ENCODE assay signal across 36 cellular contexts in genomic region chr11:115506909-115507649, GRCh38. TPM values are rescaled to one million over a fixed set of nuclear protein-coding genes. Genes with fewer than 3 reads are reported as not detected.
"Had no signal": no experiment of that assay in that cellular context is flagged by ENCODE, and none has a peak within 500 bp of the region (broad histone marks: within the 10 kb centered on the region; RNA-seq: fewer than 3 reads in every experiment).

No MANE protein-coding gene starts in this region.

- H3K4me1 Mint-ChIP-seq: activated T-helper 17 cell treated with anti-CD3 and anti-CD28 coated beads, Interleukin-2, amount 50 U/mL, for 72 hours had no signal

- H3K4me1 ChIP-seq: breast epithelium had no signal

- H3K36me3 Mint-ChIP-seq: activated naive CD8-positive, alpha-beta T cell treated with anti-CD3 and anti-CD28 coated beads for 36 hours had no signal

- H3K27ac Mint-ChIP-seq: activated B cell treated with CpG ODN at 0.5 μM for 24 hours; activated CD4-positive, alpha-beta memory T cell treated with anti-CD3 and anti-CD28 coated beads for 36 hours; activated CD4-positive, alpha-beta T cell treated with anti-CD3 and anti-CD28 coated beads, Interleukin-2, amount 10 ng/mL, durations not matched to agents 24 days and 14 days; activated CD8-positive, alpha-beta T cell treated with anti-CD3 and anti-CD28 coated beads for 36 hours; activated naive CD4-positive, alpha-beta T cell treated with anti-CD3 and anti-CD28 coated beads for 36 hours; activated naive CD4-positive, alpha-beta T cell treated with anti-CD3 and anti-CD28 coated beads, Interleukin-2, amount 50 U/mL, for 72 hours; activated naive CD8-positive, alpha-beta T cell treated with anti-CD3 and anti-CD28 coated beads for 36 hours; activated T-cell treated with anti-CD3 and anti-CD28 coated beads, Interleukin-2, amount 50 U/mL, for 72 hours; activated T-helper 1 cell treated with anti-CD3 and anti-CD28 coated beads, Interleukin-12 subunit alpha, Interleukin-12 subunit beta, Interleukin-2, Interleukin-4 antibody, amounts not matched to agents 30 ng/mL and 10 ng/mL and 1 ng/mL, durations not matched to agents 14 hours and 24 hours and 36 hours; activated T-helper 17 cell treated with anti-CD3 and anti-CD28 coated beads, Interleukin-2, amount 50 U/mL, for 72 hours; T-helper 1 cell treated with Interleukin-12 subunit alpha and Interleukin-12 subunit beta and Interleukin-4 antibody, amounts not matched to agents 30 μg/mL and 1 μg/mL, for 36 hours; T-helper 2 cell treated with Interferon-gamma antibody and Interleukin-4, amounts not matched to agents 5 μg/mL and 100 μg/mL, for 36 hours had no signal

- H3K27me3 ChIP-seq: adrenal gland, body of pancreas had no signal

- H3K9me3 ChIP-seq: adrenal gland, body of pancreas, breast epithelium had no signal

- ATAC-seq: activated CD8-positive, alpha-beta T cell treated with anti-CD3 and anti-CD28 coated beads for 36 hours; activated naive CD4-positive, alpha-beta T cell treated with anti-CD3 and anti-CD28 coated beads, Interleukin-2, amount 50 U/mL, for 72 hours; activated T-cell treated with anti-CD3 and anti-CD28 coated beads, Interleukin-2, amount 50 U/mL, for 4 hours; activated T-cell treated with anti-CD3 and anti-CD28 coated beads, Interleukin-2, amount 50 U/mL, for 72 hours; activated T-helper 17 cell treated with anti-CD3 and anti-CD28 coated beads, Interleukin-2, amount 50 U/mL, for 72 hours; body of pancreas had no signal

- H3K4me3 ChIP-seq: adrenal gland, body of pancreas, breast epithelium had no signal

- H3K9me3 Mint-ChIP-seq: activated B cell treated with CpG ODN at 0.5 μM for 24 hours; activated CD4-positive, alpha-beta memory T cell treated with anti-CD3 and anti-CD28 coated beads for 36 hours; activated CD4-positive, alpha-beta T cell treated with anti-CD3 and anti-CD28 coated beads, Interleukin-2, amount 10 ng/mL, durations not matched to agents 24 days and 14 days; activated CD8-positive, alpha-beta T cell treated with anti-CD3 and anti-CD28 coated beads for 36 hours; activated T-cell treated with anti-CD3 and anti-CD28 coated beads, Interleukin-2, amount 50 U/mL, for 4 hours; activated T-cell treated with anti-CD3 and anti-CD28 coated beads, Interleukin-2, amount 50 U/mL, for 72 hours; activated T-helper 1 cell treated with anti-CD3 and anti-CD28 coated beads, Interleukin-12 subunit alpha, Interleukin-12 subunit beta, Interleukin-2, Interleukin-4 antibody, amounts not matched to agents 30 ng/mL and 10 ng/mL and 1 ng/mL, durations not matched to agents 14 hours and 24 hours and 36 hours; activated T-helper 17 cell treated with anti-CD3 and anti-CD28 coated beads, Interleukin-2, amount 50 U/mL, for 72 hours; T-helper 1 cell treated with Interleukin-12 subunit alpha and Interleukin-12 subunit beta and Interleukin-4 antibody, amounts not matched to agents 30 μg/mL and 1 μg/mL, for 36 hours; T-helper 2 cell treated with Interferon-gamma antibody and Interleukin-4, amounts not matched to agents 5 μg/mL and 100 μg/mL, for 36 hours had no signal

- H3K27ac ChIP-seq: adrenal gland, body of pancreas, brain microvascular endothelial cell, breast epithelium, VCaP had no signal

- H3K4me3 Mint-ChIP-seq: activated B cell treated with CpG ODN at 0.5 μM for 24 hours; activated CD4-positive, alpha-beta memory T cell treated with anti-CD3 and anti-CD28 coated beads for 36 hours; activated CD4-positive, alpha-beta T cell treated with anti-CD3 and anti-CD28 coated beads, Interleukin-2, amount 10 ng/mL, durations not matched to agents 24 days and 14 days; activated CD8-positive, alpha-beta T cell treated with anti-CD3 and anti-CD28 coated beads for 36 hours; activated naive CD4-positive, alpha-beta T cell treated with anti-CD3 and anti-CD28 coated beads for 36 hours; activated naive CD8-positive, alpha-beta T cell treated with anti-CD3 and anti-CD28 coated beads for 36 hours; activated T-cell treated with anti-CD3 and anti-CD28 coated beads, Interleukin-2, amount 50 U/mL, for 4 hours; activated T-cell treated with anti-CD3 and anti-CD28 coated beads, Interleukin-2, amount 50 U/mL, for 72 hours; activated T-helper 1 cell treated with anti-CD3 and anti-CD28 coated beads, Interleukin-12 subunit alpha, Interleukin-12 subunit beta, Interleukin-2, Interleukin-4 antibody, amounts not matched to agents 30 ng/mL and 10 ng/mL and 1 ng/mL, durations not matched to agents 14 hours and 24 hours and 36 hours; activated T-helper 17 cell treated with anti-CD3 and anti-CD28 coated beads, Interleukin-2, amount 50 U/mL, for 72 hours; T-helper 1 cell treated with Interleukin-12 subunit alpha and Interleukin-12 subunit beta and Interleukin-4 antibody, amounts not matched to agents 30 μg/mL and 1 μg/mL, for 36 hours; T-helper 2 cell treated with Interferon-gamma antibody and Interleukin-4, amounts not matched to agents 5 μg/mL and 100 μg/mL, for 36 hours had no signal

- H3K36me3 ChIP-seq: adrenal gland, brain microvascular endothelial cell, breast epithelium had no signal

- DNase-seq: activated B cell treated with CpG ODN at 0.5 μM for 24 hours; activated CD4-positive, alpha-beta memory T cell treated with anti-CD3 and anti-CD28 coated beads for 36 hours; activated CD4-positive, alpha-beta T cell treated with anti-CD3 and anti-CD28 coated beads for 4 hours; activated CD4-positive, alpha-beta T cell treated with anti-CD3 and anti-CD28 coated beads, Interleukin-2, amount 10 ng/mL, durations not matched to agents 24 days and 14 days; activated CD4-positive, alpha-beta T cell treated with anti-CD3 and anti-CD28 coated beads, Interleukin-2, amount 50 U/mL, for 1 hour; activated CD4-positive, alpha-beta T cell treated with anti-CD3 and anti-CD28 coated beads, Interleukin-2, amount 50 U/mL, for 4 hours; activated CD4-positive, CD25-positive, alpha-beta regulatory T cell treated with anti-CD3 and anti-CD28 coated beads, Interleukin-2, amount 50 U/mL, for 72 hours; activated CD8-positive, alpha-beta memory T cell treated with anti-CD3 and anti-CD28 coated beads, Interleukin-2, amount 50 U/mL, for 4 hours; activated CD8-positive, alpha-beta T cell treated with anti-CD3 and anti-CD28 coated beads for 36 hours; activated effector memory CD4-positive, alpha-beta T cell treated with anti-CD3 and anti-CD28 coated beads, Interleukin-2, amount 50 U/mL, for 16 hours; activated gamma-delta T cell treated with Interleukin-2 at 50 U/mL for 16 hours; activated naive CD4-positive, alpha-beta T cell; activated naive CD4-positive, alpha-beta T cell treated with anti-CD3 and anti-CD28 coated beads for 36 hours; activated naive CD4-positive, alpha-beta T cell treated with anti-CD3 and anti-CD28 coated beads, Interleukin-2, amount 50 U/mL, for 16 hours; activated naive CD8-positive, alpha-beta T cell treated with anti-CD3 and anti-CD28 coated beads for 36 hours; activated T-cell treated with anti-CD3 and anti-CD28 coated beads for 4 hours; activated T-cell treated with anti-CD3 and anti-CD28 coated beads, Interleukin-2, amount 50 U/mL, for 1 hour; activated T-cell treated with anti-CD3 and anti-CD28 coated beads, Interleukin-2, amount 50 U/mL, for 4 hours; activated T-cell treated with anti-CD3 and anti-CD28 coated beads, Interleukin-2, amount 50 U/mL, for 72 hours; adrenal gland; amniotic stem cell; aorta; body of pancreas; brain microvascular endothelial cell; central memory CD4-positive, alpha-beta T cell; SW 1271; T-helper 1 cell; T-helper 2 cell; T-helper 9 cell had no signal

RNA-seq across cellular contexts. Expression of gene CADM1, which starts 2.9 kb away (rescaled TPM):
- total RNA-seq: activated naive CD8-positive, alpha-beta T cell treated with anti-CD3 and anti-CD28 coated beads for 36 hours; activated T-helper 1 cell treated with anti-CD3 and anti-CD28 coated beads, Interleukin-12 subunit alpha, Interleukin-12 subunit beta, Interleukin-2, Interleukin-4 antibody, amounts not matched to agents 30 ng/mL and 10 ng/mL and 1 ng/mL, durations not matched to agents 14 hours and 24 hours and 36 hours had no signal
